Comparison of ENCODE assay signal across 27 cellular contexts in genomic region chr3:4460334-4460733, GRCh38.
"Had no signal": no experiment of that assay in that cellular context is flagged by ENCODE, and none has a peak within 500 bp of the region (broad histone marks: within the 10 kb centered on the region; RNA-seq: fewer than 3 reads in every experiment).

No MANE protein-coding gene starts in this region.

- FAIRE-seq: astrocyte, bronchial epithelial cell, colon, endometrium, endothelial cell of umbilical vein had no signal

- ATAC-seq: activated CD4-positive, alpha-beta T cell treated with anti-CD3 and anti-CD28 coated beads for 36 hours; activated CD8-positive, alpha-beta memory T cell treated with anti-CD3 and anti-CD28 coated beads, Interleukin-2, amount 10 ng/mL, durations not matched to agents 7 days and 5 days; activated CD8-positive, alpha-beta T cell treated with anti-CD3 and anti-CD28 coated beads, Interleukin-2, amount 10 ng/mL, durations not matched to agents 7 days and 5 days; gastroesophageal sphincter; heart right ventricle had no signal

- H3K4me3 ChIP-seq: esophagus squamous epithelium, gastroesophageal sphincter, heart right ventricle had no signal

- DNase-seq: activated CD4-positive, alpha-beta memory T cell treated with anti-CD3 and anti-CD28 coated beads for 36 hours; activated CD4-positive, alpha-beta T cell treated with anti-CD3 and anti-CD28 coated beads for 36 hours; activated CD4-positive, CD25-positive, alpha-beta regulatory T cell; activated CD4-positive, CD25-positive, alpha-beta regulatory T cell treated with anti-CD3 and anti-CD28 coated beads, Interleukin-2, amount 50 U/mL, for 72 hours; activated CD8-positive, alpha-beta memory T cell treated with anti-CD3 and anti-CD28 coated beads, Interleukin-2, amount 10 ng/mL, durations not matched to agents 7 days and 5 days; activated CD8-positive, alpha-beta memory T cell treated with anti-CD3 and anti-CD28 coated beads, Interleukin-2, amount 50 U/mL, for 4 hours; activated CD8-positive, alpha-beta T cell treated with anti-CD3 and anti-CD28 coated beads, Interleukin-2, amount 10 ng/mL, durations not matched to agents 7 days and 5 days; activated effector memory CD4-positive, alpha-beta T cell treated with anti-CD3 and anti-CD28 coated beads, Interleukin-2, amount 50 U/mL, for 16 hours; activated naive CD4-positive, alpha-beta T cell treated with anti-CD3 and anti-CD28 coated beads, Interleukin-2, amount 10 ng/mL, durations not matched to agents 7 days and 5 days; activated T-cell treated with anti-CD3 and anti-CD28 coated beads, Interleukin-2, amount 50 U/mL, for 1 hour; activated T-cell treated with anti-CD3 and anti-CD28 coated beads, Interleukin-2, amount 50 U/mL, for 48 hours; amniotic stem cell; anterior cingulate cortex; brain microvascular endothelial cell; cortex of kidney; effector CD8-positive, alpha-beta T cell; esophagus squamous epithelium; foreskin melanocyte; heart right ventricle; T-helper 2 cell had no signal

- H3K27me3 ChIP-seq: brain microvascular endothelial cell, esophagus squamous epithelium, gastroesophageal sphincter, heart right ventricle had no signal

- H3K36me3 ChIP-seq: brain microvascular endothelial cell, esophagus squamous epithelium, gastroesophageal sphincter, heart right ventricle had no signal

- H3K9me3 ChIP-seq: esophagus squamous epithelium, gastroesophageal sphincter, heart right ventricle had no signal

- H3K4me1 ChIP-seq: esophagus squamous epithelium had no signal

- H3K27ac ChIP-seq: brain microvascular endothelial cell, epithelial cell of prostate, esophagus squamous epithelium, gastroesophageal sphincter, heart right ventricle had no signal
